9 cellular contexts compared by ENCODE assay signal in the genomic region with DNA sequence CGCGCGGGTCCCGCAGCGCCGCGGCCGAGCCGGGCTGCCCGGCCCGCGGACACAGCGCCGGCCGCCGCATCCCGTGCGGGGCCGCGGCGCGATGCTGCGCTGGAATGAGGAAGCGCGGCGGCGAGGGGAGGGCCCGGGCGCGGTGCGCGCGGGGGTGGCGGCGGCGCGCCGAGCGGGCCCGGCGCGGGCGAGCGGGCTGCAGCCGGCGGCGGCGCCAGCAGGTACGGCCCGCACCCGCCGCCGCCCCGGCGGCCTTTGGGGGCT. TPM values are rescaled to one million over a fixed set of nuclear protein-coding genes. Genes with fewer than 3 reads are reported as not detected.
DNase-seq lines count a peak whose midpoint lies in the region; ATAC-seq and TF ChIP-seq lines count a peak whose summit lies in the region.
"Had no signal": no experiment of that assay in that cellular context is flagged by ENCODE, and none has a peak within 500 bp of the region (broad histone marks: within the 10 kb centered on the region; RNA-seq: fewer than 3 reads in every experiment).

No MANE protein-coding gene starts in this region.

- no peak overlapping the region for H3K27ac ChIP-seq in right cardiac atrium (ENCODE audit: low read length)
- H3K27ac ChIP-seq in transverse colon: peak overlapping the region in 3 of 4 donors; percentile 71 to 84 (median 79)

- intact Hi-C loops in right cardiac atrium (cut with DNase I): no loop called here
- intact Hi-C loops in transverse colon (cut with DNase I; ENCODE audit: low total_unique reads): no loop called here

- WGBS in right cardiac atrium: under 1% methylated on average over 55 of the region's 55 CpGs
- 0% methylated on average over 7 of the region's 55 CpGs; no CpG with 5 or more reads in 1 of the 2 donors for WGBS in transverse colon (ENCODE audit: low coverage in 1 of 2), 2 donors

- H3K4me3 ChIP-seq in right cardiac atrium (ENCODE audit: low read length) (peak overlapping the region; percentile 67), transverse colon (peak overlapping the region in 3 of 4 donors; percentile 36 to 58 (median 47))

- in situ Hi-C loops in transverse colon (cut with MboI; ENCODE audit: low pct_ligation_motif_present in 1 of 4, low pct_unique_long_range_greater_than_20kb in 1 of 4, low sequenced_read_pairs in 3 of 4): no loop called here
- in situ Hi-C loops in G401 (cut with HindIII; ENCODE audit: low sequenced_read_pairs): no loop called here

- H3K27me3 ChIP-seq in right cardiac atrium (ENCODE audit: control insufficient read depth, insufficient read depth): no peaks in the 10 kb centered on the region
- peaks cover 49% of the 10 kb centered on the region for H3K27me3 ChIP-seq in transverse colon

- H3K4me1 ChIP-seq in right cardiac atrium (ENCODE audit: control insufficient read depth, insufficient read depth, low read length) (no peaks in the 10 kb centered on the region), transverse colon (peaks cover 0 to 2% (median 0%) of the 10 kb centered on the region in 4 donors)

- DNase-seq in NOMO-1 treated with dmso at 0.1 percent for 144 hours (lab: John Stamatoyannopoulos, UW; ENCODE audit: unreplicated experiment) (peak; percentile 29), right cardiac atrium (peak in 2 of 3 donors; percentile 54 to 60), transverse colon (no peak), G401 (ENCODE audit: low spot score) (no peak), NCI-H774 (lab: John Stamatoyannopoulos, UW) (no peak), NK-92 (lab: John Stamatoyannopoulos, UW; ENCODE audit: unreplicated experiment) (no peak)

- no peak for TF ChIP-seq CTCF in transverse colon (IDR thresholded peaks at IDR 0.05)

- H3K9me3 ChIP-seq in right cardiac atrium (ENCODE audit: control insufficient read depth, low read length) (no peaks in the 10 kb centered on the region), transverse colon (no peaks in the 10 kb centered on the region)

- no peak for TF ChIP-seq EP300 in transverse colon (IDR thresholded peaks at IDR 0.05; ENCODE audit: low read depth)

- ATAC-seq in GM18505 (IDR thresholded peaks at IDR 0.05; ENCODE audit: unreplicated experiment) (peak; percentile 30), GM21825 (IDR thresholded peaks at IDR 0.05; ENCODE audit: unreplicated experiment) (peak; percentile 28), right cardiac atrium (no peak)

- no peaks in the 10 kb centered on the region for H3K36me3 ChIP-seq in transverse colon

- TF ChIP-seq POLR2A in GM18505 (IDR thresholded peaks at IDR 0.05; ENCODE audit: borderline replicate concordance, extremely low read depth, insufficient read depth, insufficient read length) (no peak), transverse colon (IDR thresholded peaks at IDR 0.05) (no peak)

RNA-seq across cellular contexts. Expression of a gene that starts 0.7 kb away (rescaled TPM):
- total RNA-seq in right cardiac atrium (1 to 10 TPM; 3.4 to 6.8 (median 4.2) TPM), transverse colon (100 to 1,000 TPM in 1 of 4 donors, 10 to 100 TPM in 1, 1 to 10 TPM in 2; 9.2 to 116 (median 29.1) TPM)
- polyA plus RNA-seq in right cardiac atrium: 0.54 TPM
- total RNA-seq in G401 (2014; rRNA removed; shearing (Covaris generic)): not detected in 2 replicates
- total RNA-seq: fibroblast of villous mesenchyme had no signal

Comparison
In these comparisons a context has a peak if more than half of its experiments do, and no peak if none do; other contexts are left out.
1. ATAC-seq: peak in GM18505 (single experiment) and GM21825 (single experiment); none in right cardiac atrium (0 of 2).
2. DNase-seq: peak in NOMO-1 treated with dmso at 0.1 percent for 144 hours (single experiment) and right cardiac atrium (2 of 3); none in transverse colon (single experiment), G401 (single experiment), NCI-H774 (single experiment) and NK-92 (single experiment).